1 cellular context compared by ENCODE assay signal in genomic region chr12:57110189-57111045, GRCh38.
TF ChIP-seq lines count a peak whose summit lies in the region.

No MANE protein-coding gene starts in this region.

TF ChIP-seq in IMR-90, 13 proteins besides CTCF, POLR2A, EP300 and RAD21:
- peak; percentile 74 for TF ChIP-seq CEBPB (IDR thresholded peaks at IDR 0.05; ENCODE audit: low read depth, low read length)
- TF ChIP-seq CHD1 (IDR thresholded peaks at IDR 0.05; ENCODE audit: low read depth, low read length): no peak
- TF ChIP-seq MXI1 (IDR thresholded peaks at IDR 0.05; ENCODE audit: borderline replicate concordance, low read depth, low read length): 0 out of 2 replicates have a peak, but pooled peaks have one; percentile 55
- peak; percentile 55; the same call in 1 of the 2 replicates for TF ChIP-seq BHLHE40 (IDR thresholded peaks at IDR 0.05; ENCODE audit: low read depth, low read length)
